1 cellular context compared by ENCODE assay signal in genomic region chr1:28280501-28280900, GRCh38.
TF ChIP-seq lines count a peak whose summit lies in the region.

No MANE protein-coding gene starts in this region.

TF ChIP-seq in H1, 55 proteins besides CTCF, POLR2A, EP300 and RAD21:
- no peak for TF ChIP-seq KDM5A (IDR thresholded peaks at IDR 0.05; ENCODE audit: low read length)
- no peak for TF ChIP-seq PHF8 (conservative IDR thresholded peaks at IDR 0.05; ENCODE audit: low read depth, low read length)
- TF ChIP-seq BRCA1 (IDR thresholded peaks at IDR 0.05; ENCODE audit: low read depth, low read length): no peak
TF ChIP-seq in H1: peak in this region for 0.
